ENCODE assay signal across 8 cellular contexts in the genomic region with DNA sequence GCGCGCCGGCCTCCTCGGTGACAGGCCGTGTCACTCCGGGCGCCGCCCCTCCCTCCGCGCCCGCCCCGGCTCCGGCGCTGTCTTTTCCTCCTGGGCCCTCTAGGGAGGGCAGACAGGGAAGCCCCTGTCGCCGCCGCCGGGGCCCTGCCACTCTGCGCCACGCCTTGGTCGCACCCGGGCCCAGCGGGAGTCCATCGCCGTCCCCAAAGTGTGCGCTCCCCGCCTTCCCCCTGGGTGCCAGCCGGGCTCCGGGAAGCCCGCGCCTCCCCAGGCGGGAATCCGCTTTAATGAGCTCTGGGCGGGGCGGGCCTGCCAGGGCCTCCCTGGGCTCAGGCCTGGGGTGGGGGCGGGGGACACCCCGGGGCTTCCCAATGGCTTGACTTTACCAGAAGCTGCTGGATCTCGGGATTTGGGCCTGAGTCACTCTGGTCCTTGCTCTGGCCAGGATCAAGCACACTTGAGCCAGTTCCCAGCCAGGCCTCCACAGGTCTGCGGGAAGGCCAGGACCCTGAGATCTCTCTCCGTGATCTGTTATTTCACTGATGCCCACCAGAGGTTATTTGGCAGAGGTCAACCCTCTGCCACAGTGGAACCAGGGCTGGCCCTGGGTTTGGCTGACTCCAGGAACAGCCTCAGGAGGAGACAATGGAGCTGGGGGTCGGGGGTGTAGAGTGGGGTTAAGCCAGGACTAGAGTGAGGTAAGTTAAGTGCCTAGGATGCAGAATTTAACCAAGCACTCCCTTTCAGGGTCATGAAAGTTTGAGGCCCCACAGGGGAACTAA.
A peak's percentile ranks its signal among the peaks of the same experiment; 100 is the strongest.
DNase-seq lines count a peak whose midpoint lies in the region; ATAC-seq and TF ChIP-seq lines count a peak whose summit lies in the region.

No MANE protein-coding gene starts in this region.

- DNase-seq in C1 segment of cervical spinal cord (lab: John Stamatoyannopoulos, UW) (peak in 10 of 14 donors; percentile 40 to 86 (median 60)), mesothelial cell of epicardium (ENCODE audit: low spot score in 2 of 2, unreplicated experiment in 2 of 2) (peak in 1 of 2 experiments; percentile 60), stromal cell of bone marrow (ENCODE audit: low read depth) (peak; percentile 63), NCI-H774 (lab: John Stamatoyannopoulos, UW) (no peak)
- peak; percentile 23 for DNase-seq in effector CD4-positive, alpha-beta T cell

- H3K36me3 Mint-ChIP-seq in mesothelial cell of epicardium = no peaks in the 10 kb centered on the region

- ATAC-seq in GM19324 (IDR thresholded peaks at IDR 0.05; ENCODE audit: low FRiP score, unreplicated experiment) = peak; percentile 23
- ATAC-seq in HG03196 (IDR thresholded peaks at IDR 0.05; ENCODE audit: unreplicated experiment) = peak; percentile 21
- peak; percentile 44 to 57 for ATAC-seq in activated CD4-positive, CD25-positive, alpha-beta regulatory T cell treated with anti-CD3 and anti-CD28 coated beads, Interleukin-2, amount 50 U/mL, for 24 hours

- no peaks in the 10 kb centered on the region for H3K9me3 Mint-ChIP-seq in mesothelial cell of epicardium

- peaks cover 36% of the 10 kb centered on the region for H3K27me3 Mint-ChIP-seq in mesothelial cell of epicardium (ENCODE audit: low read depth)

- peaks cover 37% of the 10 kb centered on the region for H3K4me1 Mint-ChIP-seq in mesothelial cell of epicardium

- peak overlapping the region; percentile 26 for H3K27ac Mint-ChIP-seq in mesothelial cell of epicardium

- no peak for TF ChIP-seq CTCF in mesothelial cell of epicardium (IDR thresholded peaks at IDR 0.05; ENCODE audit: unreplicated experiment)

- peak overlapping the region; percentile 51 for H3K4me3 Mint-ChIP-seq in mesothelial cell of epicardium
